Comparison of ENCODE assay signal across 8 cellular contexts in genomic region chr19:12611361-12611699, GRCh38. TPM values are rescaled to one million over a fixed set of nuclear protein-coding genes. Genes with fewer than 3 reads are reported as not detected.
DNase-seq lines count a peak whose midpoint lies in the region; ATAC-seq and TF ChIP-seq lines count a peak whose summit lies in the region.

No MANE protein-coding gene starts in this region.

- intact Hi-C loops in MCF 10A (cut with micrococcal nuclease): loop anchor here (2.0 to 5.0 kb wide), 3 partner anchors 57 to 319 kb away; partner anchors contain the start of genes ZNF44 and ZNF443

- CTCF ChIA-PET in MCF 10A (lab: Yijun Ruan, JAX): interaction anchor here (0.6 to 0.7 kb wide), 3 partner anchors 209 to 1194 kb away, joined by 3 read pairs; partner anchors contain the start of genes IER2 and STX10

- H3K27me3 Mint-ChIP-seq in GM23338 (ENCODE audit: insufficient read depth, low read depth, poor library complexity) (peaks cover 16% of the 10 kb centered on the region), MCF 10A (ENCODE audit: insufficient read depth, unreplicated experiment) (no peaks in the 10 kb centered on the region)

- H3K4me1 Mint-ChIP-seq in GM23338 (peaks cover 3% of the 10 kb centered on the region; the same call in 2 of the 3 replicates), MCF 10A (ENCODE audit: insufficient read depth, unreplicated experiment) (peaks cover 6% of the 10 kb centered on the region)

- peaks cover 6% of the 10 kb centered on the region for H4K20me1 ChIP-seq in GM23338 (replicated peaks; ENCODE audit: insufficient read depth)

- H3K4me3 Mint-ChIP-seq in GM23338: peak overlapping the region; percentile 100
- peak overlapping the region; percentile 96 for H3K4me3 Mint-ChIP-seq in MCF 10A (ENCODE audit: unreplicated experiment)

- H3K9me3 ChIP-seq in iPS-15b (ENCODE audit: control insufficient read depth, insufficient read depth, low read length): no peaks in the 10 kb centered on the region

- 0 out of 3 replicates have a peak, but pooled peaks cover 2% of the 10 kb centered on the region for H3K9me3 Mint-ChIP-seq in GM23338
- no peaks in the 10 kb centered on the region for H3K9me3 Mint-ChIP-seq in MCF 10A (ENCODE audit: unreplicated experiment)

- peak overlapping the region; percentile 45 for H3K27ac ChIP-seq in GM23338 (ENCODE audit: low read depth)

- H3K27me3 ChIP-seq in GM23338 (ENCODE audit: insufficient read depth) (no peaks in the 10 kb centered on the region), iPS-15b (ENCODE audit: control insufficient read depth, insufficient read depth, low read length) (no peaks in the 10 kb centered on the region)

- H3K4me3 ChIP-seq in GM23338 (peak overlapping the region; percentile 49), iPS-15b (ENCODE audit: low read depth, low read length) (peak overlapping the region; percentile 76)

- H3K79me2 ChIP-seq in GM23338 (replicated peaks; ENCODE audit: insufficient read depth): peaks cover 56% of the 10 kb centered on the region

- H3K36me3 Mint-ChIP-seq in GM23338 (ENCODE audit: low read depth) (peaks cover 29% of the 10 kb centered on the region), MCF 10A (ENCODE audit: insufficient read depth, unreplicated experiment) (peaks cover 50% of the 10 kb centered on the region)

- H3F3A ChIP-seq in GM23338 (replicated peaks; ENCODE audit: low read depth): no peaks in the 10 kb centered on the region

- TF ChIP-seq CTCF in GM23338 (conservative IDR thresholded peaks at IDR 0.05; ENCODE audit: low read depth in 2 of 2) (no peak), MCF 10A (IDR thresholded peaks at IDR 0.05; ENCODE audit: unreplicated experiment) (no peak)

- H3K27ac Mint-ChIP-seq in GM23338 (peak overlapping the region; percentile 100), MCF 10A (ENCODE audit: low read depth, unreplicated experiment) (peak overlapping the region; percentile 97)

- no TSS peak for BruUV-seq in MCF 10A (replicated peaks; lab: Mats Ljungman, UMichigan)

- POLR2A ChIA-PET in MCF 10A (lab: Yijun Ruan, JAX): interaction anchor here (0.6 to 3.4 kb wide), 50 partner anchors 9 to 1949 kb away, joined by 3 to 51 read pairs (median 5); partner anchors contain the start of genes DHPS, DNASE2, ECSIT and GCDH

- H3K4me1 ChIP-seq in GM23338 (ENCODE audit: insufficient read depth) (no peaks in the 10 kb centered on the region), iPS-15b (ENCODE audit: control insufficient read depth, insufficient read depth, low read length) (no peaks in the 10 kb centered on the region)

- 0 out of 2 replicates have a peak, but pooled peaks cover 7% of the 10 kb centered on the region for H3K36me3 ChIP-seq in GM23338 (ENCODE audit: insufficient read depth)
- H3K36me3 ChIP-seq in iPS-15b (ENCODE audit: control insufficient read depth, insufficient read depth, low read length): peaks cover 10% of the 10 kb centered on the region

- H2AFZ ChIP-seq in GM23338: no peak overlapping the region

- peak; percentile 66 for ATAC-seq in GM23338

- H3K4me2 ChIP-seq in GM23338: peak overlapping the region; percentile 59

- no peaks in the 10 kb centered on the region for H3K9me2 ChIP-seq in GM23338 (ENCODE audit: insufficient read depth)

- H3K9ac ChIP-seq in iPS-15b (ENCODE audit: low read depth, low read length): peak overlapping the region; percentile 89

- DNase-seq in AG08395 (ENCODE audit: low spot score) (peak; percentile 84), GM23338 (ENCODE audit: low spot score) (peak; percentile 72), NCI-H748 (lab: John Stamatoyannopoulos, UW; ENCODE audit: unreplicated experiment) (peak; percentile 77), MCF 10A (ENCODE audit: unreplicated experiment) (peak; percentile 77), renal cortical epithelial cell (ENCODE audit: low read depth) (peak; percentile 55), cortex of kidney (lab: John Stamatoyannopoulos, UW) (no peak)
- no peak for DNase-seq in effector CD8-positive, alpha-beta T cell (lab: John Stamatoyannopoulos, UW)

TF ChIP-seq in GM23338, 12 proteins besides CTCF, POLR2A, EP300 and RAD21:
- TF ChIP-seq ETS1 (IDR thresholded peaks at IDR 0.05): peak; percentile 43; the same call in 1 of the 2 replicates
- TF ChIP-seq POLR2AphosphoS5 (IDR thresholded peaks at IDR 0.05; ENCODE audit: low read depth): no peak
- TF ChIP-seq EZH2 (IDR thresholded peaks at IDR 0.05; ENCODE audit: low read depth, unreplicated experiment): no peak

RNA-seq across cellular contexts. Expression of gene ZNF791, which starts 0.6 kb away (rescaled TPM):
- 15.3 TPM in 2 replicates for total RNA-seq in GM23338 (2014; rRNA removed; shearing (Covaris generic))
- polyA plus RNA-seq in GM23338 (2016; fragmentation: Nextera tagmentation; extraction: Ambion mirVana): 9.8 and 12.2 TPM in 2 replicates
- total RNA-seq in MCF 10A (2022): 23.7 and 40.2 TPM in 2 replicates
- total RNA-seq in renal cortical epithelial cell: 13.2 and 21.0 TPM in 2 replicates

RNA-seq across cellular contexts. Expression of gene ZNF490, which starts 0.7 kb away (rescaled TPM):
- 7.3 and 8.5 TPM in 2 replicates for total RNA-seq in GM23338 (2014; rRNA removed; shearing (Covaris generic))
- 1.3 and 1.4 TPM in 2 replicates for polyA plus RNA-seq in GM23338 (2016; fragmentation: Nextera tagmentation; extraction: Ambion mirVana)
- total RNA-seq in MCF 10A (2022): 6.9 and 8.4 TPM in 2 replicates
- total RNA-seq in renal cortical epithelial cell: 10.2 and 19.6 TPM in 2 replicates

RNA-seq across cellular contexts. Expression of gene MAN2B1, which starts 55.2 kb away (rescaled TPM):
- 60.8 and 73.8 TPM in 2 replicates for total RNA-seq in GM23338 (2014; rRNA removed; shearing (Covaris generic))
- 33.2 and 39.2 TPM in 2 replicates for polyA plus RNA-seq in GM23338 (2016; fragmentation: Nextera tagmentation; extraction: Ambion mirVana)
- total RNA-seq in MCF 10A (2022) (53.8 and 67.0 TPM in 2 replicates), renal cortical epithelial cell (72.1 and 92.0 TPM in 2 replicates)

RNA-seq across cellular contexts. Expression of gene WDR83, which starts 55.3 kb away (rescaled TPM):
- 12.5 and 31.6 TPM in 2 replicates for total RNA-seq in GM23338 (2014; rRNA removed; shearing (Covaris generic))
- polyA plus RNA-seq in GM23338 (2016; fragmentation: Nextera tagmentation; extraction: Ambion mirVana): 18.5 and 18.6 TPM in 2 replicates
- total RNA-seq in MCF 10A (2022): 9.3 and 11.7 TPM in 2 replicates
- 7.8 and 10.3 TPM in 2 replicates for total RNA-seq in renal cortical epithelial cell

Comparison
In these comparisons a context has a peak if more than half of its experiments do, and no peak if none do; other contexts are left out.
1. DNase-seq: peak in AG08395 (single experiment), GM23338 (single experiment), NCI-H748 (single experiment), MCF 10A (single experiment) and renal cortical epithelial cell (single experiment); none in cortex of kidney (single experiment) and effector CD8-positive, alpha-beta T cell (single experiment).